In genomic region chr18:23401400-23402347, GRCh38 we compare ENCODE assay signal across 9 cellular contexts. TPM values are rescaled to one million over a fixed set of nuclear protein-coding genes. Genes with fewer than 3 reads are reported as not detected.
DNase-seq lines count a peak whose midpoint lies in the region; ATAC-seq, FAIRE-seq and TF ChIP-seq lines count a peak whose summit lies in the region.
"Had no signal": no experiment of that assay in that cellular context is flagged by ENCODE, and none has a peak within 500 bp of the region (broad histone marks: within the 10 kb centered on the region; RNA-seq: fewer than 3 reads in every experiment).

No MANE protein-coding gene starts in this region.

- H3K79me2 ChIP-seq in H1 (ENCODE audit: control insufficient read depth in 1 of 2, insufficient read depth in 2 of 2, low read length in 2 of 2), result no peaks in the 10 kb centered on the region
- peaks cover 3% of the 10 kb centered on the region; the same call in 1 of the 2 replicates for H3K79me2 ChIP-seq in Karpas-422 (ENCODE audit: low read length)

- H2AFZ ChIP-seq in H1 (ENCODE audit: low read length) (0 out of 2 replicates have a peak overlapping the region, but pooled peaks have one; percentile 28), Karpas-422 (ENCODE audit: low read length) (no peak overlapping the region)

- peaks cover 2% of the 10 kb centered on the region for H3K36me3 Mint-ChIP-seq in neural crest cell (ENCODE audit: low read depth)

- H4K5ac ChIP-seq in H1 (ENCODE audit: insufficient read length, low read depth, low read length), result no peak overlapping the region

- H4K8ac ChIP-seq in H1 (ENCODE audit: extremely low read depth, insufficient read depth, low read length), result no peak overlapping the region

- H2BK15ac ChIP-seq in H1 (ENCODE audit: low read length), result no peak overlapping the region

- no peak overlapping the region for H3K4me3 Mint-ChIP-seq in neural crest cell

- H2BK5ac ChIP-seq in H1 (ENCODE audit: low read depth, low read length), result peak overlapping the region; percentile 94; the same call in 1 of the 2 replicates

- H3K4me3 ChIP-seq in H1 (ENCODE audit: extremely low read depth in 1 of 4, insufficient read depth in 2 of 4, low read depth in 3 of 4, low read length in 4 of 4) (no peak overlapping the region), Karpas-422 (ENCODE audit: low read length) (no peak overlapping the region)

- no peaks in the 10 kb centered on the region for H4K20me1 ChIP-seq in H1 (replicated peaks in 1 of 2; ENCODE audit: control insufficient read depth in 1 of 2, insufficient read depth in 2 of 2, low read length in 2 of 2)
- no peaks in the 10 kb centered on the region for H4K20me1 ChIP-seq in Karpas-422 (ENCODE audit: insufficient read depth, low read depth, low read length)

- peak overlapping the region; percentile 84 for H2AK5ac ChIP-seq in H1 (ENCODE audit: low read depth, low read length)

- TF ChIP-seq EP300 in H1 (IDR thresholded peaks at IDR 0.05; ENCODE audit: borderline replicate concordance in 1 of 2, low read depth in 2 of 2, low read length in 2 of 2), result no peak

- peak overlapping the region; percentile 60 for H3K56ac ChIP-seq in H1 (replicated peaks; ENCODE audit: insufficient read length, low read depth, low read length)

- H2BK20ac ChIP-seq in H1 (ENCODE audit: low read length), result peak overlapping the region; percentile 95; the same call in 1 of the 2 replicates

- H3K23me2 ChIP-seq in H1 (ENCODE audit: low read depth, low read length), result no peaks in the 10 kb centered on the region

- peak overlapping the region; percentile 99 for H2BK12ac ChIP-seq in H1 (ENCODE audit: low read depth, low read length)

- no peak for TF ChIP-seq POLR2A in H1 (IDR thresholded peaks at IDR 0.05; ENCODE audit: control extremely low read depth in 1 of 2, low read depth in 2 of 2, low read length in 2 of 2)

- H3K23ac ChIP-seq in H1 (ENCODE audit: insufficient read length), result no peak overlapping the region

- H3K27me3 ChIP-seq in H1 (replicated peaks in 1 of 4; ENCODE audit: control insufficient read depth in 3 of 4, extremely low read depth in 1 of 4, insufficient read depth in 3 of 4, low read length in 3 of 4), result no peaks in the 10 kb centered on the region
- H3K27me3 ChIP-seq in Karpas-422 (ENCODE audit: low read length), result no peaks in the 10 kb centered on the region

- H3K4me1 ChIP-seq in H1 (replicated peaks in 1 of 4; ENCODE audit: control insufficient read depth in 3 of 4, insufficient read depth in 4 of 4, low read length in 3 of 4) (peaks cover 7 to 10% (median 9%) of the 10 kb centered on the region in 4 experiments), Karpas-422 (ENCODE audit: low read length) (no peaks in the 10 kb centered on the region)

- H2BK120ac ChIP-seq in H1 (replicated peaks; ENCODE audit: low read depth, low read length), result no peak overlapping the region

- H4K91ac ChIP-seq in H1 (replicated peaks; ENCODE audit: insufficient read length, low read length), result peak overlapping the region; percentile 96

- H3K36me3 ChIP-seq in H1 (ENCODE audit: control insufficient read depth in 2 of 4, insufficient read depth in 4 of 4, low read length in 3 of 4), result no peaks in the 10 kb centered on the region
- H3K36me3 ChIP-seq in Karpas-422 (ENCODE audit: insufficient read depth, low read length), result no peaks in the 10 kb centered on the region

- CTCF ChIA-PET in H1 (lab: Charles Lee; ENCODE audit: partially characterized antibody), result interaction anchor here (0.8 to 0.9 kb wide), 2 partner anchors 20 to 43 kb away, joined by 3 read pairs; no protein-coding TSS in a partner anchor

- DNase-seq in Daoy (ENCODE audit: low read depth) (peak; percentile 78), NCI-H226 (peak; percentile 47), H1 (ENCODE audit: low read depth in 1 of 2, low spot score in 2 of 2) (no peak), neural crest cell (ENCODE audit: low read depth, low spot score) (peak; percentile 24), Karpas-422 (no peak)
- DNase-seq in stimulated activated CD8-positive, alpha-beta memory T cell treated with anti-CD3 and anti-CD28 coated beads, Interleukin-4, amount 100 ng/mL, for 48 hours, result no peak
- DNase-seq: effector CD8-positive, alpha-beta T cell had no signal

- WGBS in H1 (ENCODE audit: extremely low coverage in 1 of 2, insufficient coverage in 1 of 2, insufficient read length in 1 of 2, insufficient replicate concordance in 2 of 2, low coverage in 1 of 2, low lambda C conversion rate in 2 of 2, missing lambda C conversion rate in 1 of 2), 2 experiments, result 74% methylated on average over 10 of the region's 10 CpGs; no CpG with 5 or more reads in 1 of the 2 experiments

- TF ChIP-seq CTCF in H1 (IDR thresholded peaks at IDR 0.05; ENCODE audit: control extremely low read depth in 1 of 3, insufficient read depth in 1 of 3, low read depth in 1 of 3, low read length in 3 of 3) (no peak), neural crest cell (conservative IDR thresholded peaks at IDR 0.05) (no peak)

- H3K18ac ChIP-seq in H1 (ENCODE audit: extremely low read depth, low read length), result peak overlapping the region; percentile 62

- H3K4me1 Mint-ChIP-seq in neural crest cell, result peaks cover 31% of the 10 kb centered on the region

- H3K27me3 Mint-ChIP-seq in neural crest cell (ENCODE audit: low read depth), result no peaks in the 10 kb centered on the region

- FAIRE-seq in H1 (lab: Jason Lieb, UNC), result no peak

- H3K14ac ChIP-seq in H1 (ENCODE audit: insufficient read length), result no peak overlapping the region

- no peaks in the 10 kb centered on the region for H3K9me3 ChIP-seq in H1 (ENCODE audit: insufficient read depth in 2 of 2, low read depth in 1 of 2, low read length in 1 of 2)
- H3K9me3 ChIP-seq in Karpas-422 (ENCODE audit: low read length), result no peaks in the 10 kb centered on the region

- peak overlapping the region; percentile 10 for H3K4ac ChIP-seq in H1 (replicated peaks; ENCODE audit: insufficient read length, low read depth, low read length)

- ATAC-seq in GM18873 (IDR thresholded peaks at IDR 0.05; ENCODE audit: low FRiP score, unreplicated experiment), result no peak
- ATAC-seq in HG02678 (IDR thresholded peaks at IDR 0.05; ENCODE audit: unreplicated experiment), result no peak

- H3K9ac ChIP-seq in H1 (replicated peaks in 1 of 4; ENCODE audit: extremely low read depth in 1 of 4, low read depth in 3 of 4, low read length in 3 of 4), result no peak overlapping the region
- H3K9ac ChIP-seq in Karpas-422 (ENCODE audit: low read length), result no peak overlapping the region

- H3K27ac Mint-ChIP-seq in neural crest cell (ENCODE audit: unreplicated experiment), result peak overlapping the region; percentile 81

- H3K27ac ChIP-seq in H1 (ENCODE audit: low read depth, low read length) (peak overlapping the region; percentile 48; the same call in 1 of the 2 replicates), Karpas-422 (ENCODE audit: low read length) (no peak overlapping the region)

- POLR2A ChIA-PET in H1 (lab: Charles Lee; ENCODE audit: partially characterized antibody), result interaction anchor here (0.9 to 1.5 kb wide), 2 partner anchors 9 to 267 kb away, joined by 3 read pairs; no protein-coding TSS in a partner anchor

- H3K79me1 ChIP-seq in H1 (ENCODE audit: low read depth, low read length), result peaks cover 2% of the 10 kb centered on the region

- TF ChIP-seq RAD21 in H1 (IDR thresholded peaks at IDR 0.05 in 1 of 2, conservative IDR thresholded peaks at IDR 0.05 in 1 of 2; ENCODE audit: low read depth in 2 of 2, low read length in 2 of 2), result no peak

- H3K9me2 ChIP-seq in Karpas-422 (replicated peaks; ENCODE audit: insufficient read depth, low read length), result no peaks in the 10 kb centered on the region

- H3K9me3 Mint-ChIP-seq in neural crest cell, result no peaks in the 10 kb centered on the region

- H3K4me2 ChIP-seq in H1 (ENCODE audit: insufficient read depth in 1 of 2, low read depth in 2 of 2, low read length in 2 of 2) (peak overlapping the region in 1 of 2 experiments; percentile 30; a peak in 1 of 4 replicates), Karpas-422 (ENCODE audit: low read depth, low read length, poor library complexity, severe bottlenecking) (no peak overlapping the region)

TF ChIP-seq in H1, 55 proteins besides CTCF, POLR2A, EP300 and RAD21 (continues in another document):
- TF ChIP-seq BACH1 (IDR thresholded peaks at IDR 0.05; ENCODE audit: low read length) (no peak), MAFK (IDR thresholded peaks at IDR 0.05; ENCODE audit: low read depth, low read length) (0 out of 2 replicates have a peak, but pooled peaks have one; percentile 26), EGR1 (IDR thresholded peaks at IDR 0.05; ENCODE audit: borderline replicate concordance, low read depth, low read length) (no peak), RXRA (IDR thresholded peaks at IDR 0.05; ENCODE audit: insufficient read depth, low read depth, low read length) (no peak), TCF12 (IDR thresholded peaks at IDR 0.05; ENCODE audit: low read depth, low read length) (peak; percentile 79; the same call in 1 of the 2 replicates), ASH2L (IDR thresholded peaks at IDR 0.05; ENCODE audit: low read length) (peak; percentile 51), ZNF274 (IDR thresholded peaks at IDR 0.05; ENCODE audit: borderline replicate concordance, extremely low read depth, low read length) (no peak), KDM5A (IDR thresholded peaks at IDR 0.05; ENCODE audit: low read length) (no peak), RFX5 (IDR thresholded peaks at IDR 0.05; ENCODE audit: borderline replicate concordance, low read depth, low read length) (no peak), MAX (IDR thresholded peaks at IDR 0.05) (peak; percentile 47; the same call in 1 of the 2 replicates)

RNA-seq across cellular contexts. Expression of gene RIOK3, which starts 51.4 kb away (rescaled TPM):
- 46.6 and 48.7 TPM in 2 replicates for total RNA-seq in Daoy (2014; rRNA removed; shearing (Covaris generic))
- 17.6 and 24.3 TPM in 2 replicates for total RNA-seq in H1 (2021; fragmentation: NEBNext Ultra II Directional; extraction: Animal tissue kit (Norgen Biotek cat#: 25700))
- 5.8 and 7.5 TPM in 2 replicates for polyA plus RNA-seq in H1 (2011; rRNA removed)
- 9.9 TPM for polyA plus RNA-seq in H1 (2011; cell fraction: cytosol; rRNA removed)
- polyA plus RNA-seq in H1 (2011; cell fraction: nucleus; rRNA removed), result 10.9 TPM
- polyA plus RNA-seq in H1 (2012, experiment 1 of 2), result 14.3 to 27.4 TPM (median 16.7 TPM) in 4 replicates
- 1.3 TPM for polyA plus RNA-seq in H1 (2012, experiment 2 of 2)
- polyA plus RNA-seq in H1 (2013, experiment 1 of 2), result 14.3 TPM
- 13.3 TPM for polyA plus RNA-seq in H1 (2013, experiment 2 of 2)
- polyA minus RNA-seq in H1 (2011; rRNA and poly(A)+ RNA removed), result 12.5 and 13.0 TPM in 2 replicates
- polyA minus RNA-seq in H1 (2011; cell fraction: cytosol; rRNA and poly(A)+ RNA removed), result 15.8 TPM
- polyA minus RNA-seq in H1 (2011; cell fraction: nucleus; rRNA and poly(A)+ RNA removed), result 24.1 TPM
- 35.3 and 39.4 TPM in 2 replicates for total RNA-seq in neural crest cell
- 25.1 and 31.1 TPM in 2 replicates for total RNA-seq in Karpas-422 (2014; rRNA removed; shearing (Covaris generic); ENCODE audit: low replicate concordance)

Comparison
In these comparisons a context has a peak if more than half of its experiments do, and no peak if none do; other contexts are left out.
1. DNase-seq: peak in Daoy (single experiment), NCI-H226 (single experiment) and neural crest cell (single experiment); none in H1 (0 of 2), stimulated activated CD8-positive, alpha-beta memory T cell treated with anti-CD3 and anti-CD28 coated beads, Interleukin-4, amount 100 ng/mL, for 48 hours (single experiment) and Karpas-422 (single experiment).